14 cellular contexts compared by ENCODE assay signal in genomic region chr3:37701729-37702128, GRCh38.
"Had no signal": no experiment of that assay in that cellular context is flagged by ENCODE, and none has a peak within 500 bp of the region (broad histone marks: within the 10 kb centered on the region; RNA-seq: fewer than 3 reads in every experiment).

No MANE protein-coding gene starts in this region.

- DNase-seq: activated CD4-positive, alpha-beta T cell treated with anti-CD3 and anti-CD28 coated beads, Interleukin-2, amount 10 ng/mL, durations not matched to agents 7 days and 5 days; activated CD8-positive, alpha-beta T cell treated with anti-CD3 and anti-CD28 coated beads, Interleukin-2, amount 10 ng/mL, durations not matched to agents 7 days and 5 days; activated naive CD4-positive, alpha-beta T cell treated with anti-CD3 and anti-CD28 coated beads for 36 hours; activated T-cell treated with anti-CD3 and anti-CD28 coated beads, Interleukin-2, amount 50 U/mL, for 24 hours; cortex of kidney; head of caudate nucleus; left lung; occipital lobe; retina; stimulated activated naive CD8-positive, alpha-beta T cell treated with anti-CD3 and anti-CD28 coated beads, Interleukin-15, amount 100 ng/mL, for 72 hours; T1000; trophoblast cell had no signal

- H3K27ac ChIP-seq: suprapubic skin had no signal

- H3K9me3 ChIP-seq: left lung, suprapubic skin had no signal

- H3K4me3 ChIP-seq: left lung, suprapubic skin had no signal

- H3K36me3 ChIP-seq: left lung, suprapubic skin had no signal

- ATAC-seq: activated CD4-positive, CD25-positive, alpha-beta regulatory T cell treated with anti-CD3 and anti-CD28 coated beads, Interleukin-2, amount 50 U/mL, for 24 hours; activated CD8-positive, alpha-beta T cell treated with anti-CD3 and anti-CD28 coated beads, Interleukin-2, amount 10 ng/mL, durations not matched to agents 7 days and 5 days; stimulated activated naive CD8-positive, alpha-beta T cell treated with anti-CD3 and anti-CD28 coated beads, Interleukin-15, amount 100 ng/mL, for 72 hours had no signal

- H3K4me1 ChIP-seq: suprapubic skin had no signal

- H3K27me3 ChIP-seq: left lung, suprapubic skin had no signal
